In genomic region chr1:29123871-29124365, GRCh38 we compare ENCODE assay signal across 9 cellular contexts. TPM values are rescaled to one million over a fixed set of nuclear protein-coding genes. Genes with fewer than 3 reads are reported as not detected.
DNase-seq lines count a peak whose midpoint lies in the region; ATAC-seq and TF ChIP-seq lines count a peak whose summit lies in the region.
"Had no signal": no experiment of that assay in that cellular context is flagged by ENCODE, and none has a peak within 500 bp of the region (broad histone marks: within the 10 kb centered on the region; RNA-seq: fewer than 3 reads in every experiment).

TSS of gene TMEM200B (minus strand) at chr1:29123903. CDS start at chr1:29121828, 2,075 bp downstream.

- H3F3A ChIP-seq in OCI-LY1 (ENCODE audit: insufficient read depth, low read length): no peaks in the 10 kb centered on the region

- peaks cover 33% of the 10 kb centered on the region for H3K4me1 ChIP-seq in CD4-positive, CD25-positive, alpha-beta regulatory T cell (ENCODE audit: control insufficient read depth, insufficient read depth, low read length, poor library complexity, severe bottlenecking)
- peaks cover 13% of the 10 kb centered on the region for H3K4me1 ChIP-seq in OCI-LY1 (ENCODE audit: insufficient read depth, low read length, severe bottlenecking)
- peaks cover 6 to 11% of the 10 kb centered on the region in 2 donors for H3K4me1 ChIP-seq in naive thymus-derived CD4-positive, alpha-beta T cell (ENCODE audit: control insufficient read depth in 2 of 2, insufficient read depth in 2 of 2, low read length in 2 of 2)

- H3K27me3 Mint-ChIP-seq in CD4-positive, CD25-positive, alpha-beta regulatory T cell: peaks cover 51% of the 10 kb centered on the region
- peaks cover 12 to 25% of the 10 kb centered on the region in 2 donors for H3K27me3 Mint-ChIP-seq in effector memory CD8-positive, alpha-beta T cell
- H3K27me3 Mint-ChIP-seq in naive thymus-derived CD4-positive, alpha-beta T cell: peaks cover 9 to 41% (median 13%) of the 10 kb centered on the region in 5 donors

- H3K9me3 ChIP-seq in CD4-positive, CD25-positive, alpha-beta regulatory T cell (ENCODE audit: control insufficient read depth in 2 of 2, low read length in 2 of 2): no peaks in the 10 kb centered on the region
- H3K9me3 ChIP-seq in OCI-LY1 (ENCODE audit: low read length): no peaks in the 10 kb centered on the region
- H3K9me3 ChIP-seq in naive thymus-derived CD4-positive, alpha-beta T cell (ENCODE audit: control insufficient read depth in 2 of 3, low read length in 3 of 3): no peaks in the 10 kb centered on the region
- H3K9me3 ChIP-seq: neutrophil had no signal

- peaks cover 0 to 2% (median 0%) of the 10 kb centered on the region in 7 donors for H3K9me3 Mint-ChIP-seq in CD4-positive, CD25-positive, alpha-beta regulatory T cell
- H3K9me3 Mint-ChIP-seq in effector memory CD8-positive, alpha-beta T cell: no peaks in the 10 kb centered on the region
- H3K9me3 Mint-ChIP-seq in naive thymus-derived CD4-positive, alpha-beta T cell: peaks cover 0 to 4% (median 0%) of the 10 kb centered on the region in 11 donors

- H4K20me1 ChIP-seq in OCI-LY1 (ENCODE audit: insufficient read depth, low read length): no peaks in the 10 kb centered on the region

- peak within 1 kb of the TSS; percentile 43 for H3K9ac ChIP-seq in OCI-LY1 (ENCODE audit: low read length)

- H3K27ac Mint-ChIP-seq in CD4-positive, CD25-positive, alpha-beta regulatory T cell: no peak within 1 kb of the TSS
- H3K27ac Mint-ChIP-seq in effector memory CD8-positive, alpha-beta T cell: no peak within 1 kb of the TSS
- peak within 1 kb of the TSS in 1 of 9 donors; percentile 25 for H3K27ac Mint-ChIP-seq in naive thymus-derived CD4-positive, alpha-beta T cell

- H3K27me3 ChIP-seq in CD4-positive, CD25-positive, alpha-beta regulatory T cell (ENCODE audit: control insufficient read depth, insufficient read depth, low read length): no peaks in the 10 kb centered on the region
- H3K27me3 ChIP-seq in OCI-LY1 (ENCODE audit: insufficient read depth, low read length): peaks cover 7% of the 10 kb centered on the region
- H3K27me3 ChIP-seq in naive thymus-derived CD4-positive, alpha-beta T cell (ENCODE audit: control insufficient read depth in 2 of 2, insufficient read depth in 2 of 2, low read length in 2 of 2): peaks cover 0 to 12% of the 10 kb centered on the region in 2 donors

- H3K27ac ChIP-seq in CD4-positive, CD25-positive, alpha-beta regulatory T cell (ENCODE audit: insufficient read depth, low read length, poor library complexity, severe bottlenecking): no peak within 1 kb of the TSS
- no peak within 1 kb of the TSS for H3K27ac ChIP-seq in OCI-LY1 (ENCODE audit: low read depth, low read length, poor library complexity, severe bottlenecking)
- no peak within 1 kb of the TSS for H3K27ac ChIP-seq in naive thymus-derived CD4-positive, alpha-beta T cell (ENCODE audit: low read depth, low read length)
- H3K27ac ChIP-seq: neutrophil had no signal

- TF ChIP-seq CTCF in OCI-LY1 (IDR thresholded peaks at IDR 0.05; ENCODE audit: low read length): no peak

- intact Hi-C loops in naive thymus-derived CD4-positive, alpha-beta T cell (cut with micrococcal nuclease): loop anchor here in 1 of 2 donors (5.0 kb wide), 1 partner anchor 58 kb away; the partner anchor contains the start of gene SRSF4

- H3K4me3 Mint-ChIP-seq in CD4-positive, CD25-positive, alpha-beta regulatory T cell: peak within 1 kb of the TSS; percentile 69 to 84 (median 76)
- H3K4me3 Mint-ChIP-seq in effector memory CD8-positive, alpha-beta T cell: peak within 1 kb of the TSS; percentile 80 to 81
- peak within 1 kb of the TSS; percentile 71 to 84 (median 76) for H3K4me3 Mint-ChIP-seq in naive thymus-derived CD4-positive, alpha-beta T cell

- no peak within 1 kb of the TSS for H3K4me3 ChIP-seq in CD4-positive, CD25-positive, alpha-beta regulatory T cell (ENCODE audit: low read depth, low read length)
- peak within 1 kb of the TSS; percentile 63 for H3K4me3 ChIP-seq in OCI-LY1 (ENCODE audit: low read depth, low read length, poor library complexity, severe bottlenecking)
- peak within 1 kb of the TSS; percentile 48 for H3K4me3 ChIP-seq in naive thymus-derived CD4-positive, alpha-beta T cell (ENCODE audit: low read length)

- CTCF ChIA-PET in naive thymus-derived CD4-positive, alpha-beta T cell (lab: Charles Lee): interaction anchor here (0.5 to 0.7 kb wide), 3 partner anchors 23 to 92 kb away, joined by 3 read pairs; no protein-coding TSS in a partner anchor

- no peak for DNase-seq in CD4-positive, CD25-positive, alpha-beta regulatory T cell
- DNase-seq in effector memory CD8-positive, alpha-beta T cell: peak in 1 of 3 experiments; percentile 12
- peak in 3 of 9 donors; percentile 12 to 29 (median 17) for DNase-seq in naive thymus-derived CD4-positive, alpha-beta T cell
- DNase-seq in activated effector memory CD4-positive, alpha-beta T cell treated with anti-CD3 and anti-CD28 coated beads, Interleukin-2, amount 50 U/mL, for 16 hours: no peak
- DNase-seq in NCI-H1048 (lab: John Stamatoyannopoulos, UW) (no peak), NCI-H1436 (lab: John Stamatoyannopoulos, UW) (no peak), NOMO-1 (lab: John Stamatoyannopoulos, UW; ENCODE audit: unreplicated experiment in 2 of 2) (no peak)

- H3K4me1 Mint-ChIP-seq in CD4-positive, CD25-positive, alpha-beta regulatory T cell: peaks cover 0 to 22% (median 4%) of the 10 kb centered on the region in 4 donors
- peaks cover 12 to 14% of the 10 kb centered on the region in 2 donors for H3K4me1 Mint-ChIP-seq in effector memory CD8-positive, alpha-beta T cell (ENCODE audit: low read depth in 2 of 2)
- H3K4me1 Mint-ChIP-seq in naive thymus-derived CD4-positive, alpha-beta T cell: peaks cover 3 to 14% (median 9%) of the 10 kb centered on the region in 7 donors

- no peaks in the 10 kb centered on the region for H3K9me2 ChIP-seq in OCI-LY1 (ENCODE audit: low read depth, low read length)

- H3K36me3 ChIP-seq in CD4-positive, CD25-positive, alpha-beta regulatory T cell (ENCODE audit: control insufficient read depth, insufficient read depth, low read length): peaks cover 8% of the 10 kb centered on the region
- H3K36me3 ChIP-seq in OCI-LY1 (ENCODE audit: insufficient read depth, low read length): peaks cover 3% of the 10 kb centered on the region; the same call in 1 of the 2 replicates
- peaks cover 0 to 2% (median 0%) of the 10 kb centered on the region in 3 experiments for H3K36me3 ChIP-seq in naive thymus-derived CD4-positive, alpha-beta T cell (ENCODE audit: control insufficient read depth in 2 of 3, insufficient read depth in 3 of 3, low read length in 3 of 3)

- H3K79me2 ChIP-seq in OCI-LY1 (ENCODE audit: insufficient read depth, low read length): no peaks in the 10 kb centered on the region

- no peak for ATAC-seq in CD4-positive, CD25-positive, alpha-beta regulatory T cell (ENCODE audit: low read depth in 2 of 2)
- ATAC-seq in effector memory CD8-positive, alpha-beta T cell (replicated peaks): peak; percentile 4
- ATAC-seq in naive thymus-derived CD4-positive, alpha-beta T cell: no peak

- H3K36me3 Mint-ChIP-seq in CD4-positive, CD25-positive, alpha-beta regulatory T cell: peaks cover 5% of the 10 kb centered on the region
- H3K36me3 Mint-ChIP-seq in effector memory CD8-positive, alpha-beta T cell (ENCODE audit: insufficient read depth): peaks cover 17% of the 10 kb centered on the region
- peaks cover 0 to 3% (median 0%) of the 10 kb centered on the region in 5 donors for H3K36me3 Mint-ChIP-seq in naive thymus-derived CD4-positive, alpha-beta T cell

- H3K4me2 ChIP-seq in OCI-LY1 (ENCODE audit: low read length): peak within 1 kb of the TSS; percentile 96

- POLR2A ChIA-PET in naive thymus-derived CD4-positive, alpha-beta T cell (lab: Charles Lee): interaction anchor here (0.7 to 1.1 kb wide), 2 partner anchors 56 to 58 kb away, joined by 3 to 4 read pairs; no protein-coding TSS in a partner anchor

- H2AFZ ChIP-seq in OCI-LY1 (ENCODE audit: low read length): no peak within 1 kb of the TSS

RNA-seq across cellular contexts. Expression of gene TMEM200B, which starts in this region (rescaled TPM):
- total RNA-seq in CD4-positive, CD25-positive, alpha-beta regulatory T cell: not detected
- polyA plus RNA-seq in CD4-positive, CD25-positive, alpha-beta regulatory T cell: under 1 TPM in 1 of 4 donors, not detected in 3; 0.27 TPM
- not detected for total RNA-seq in naive thymus-derived CD4-positive, alpha-beta T cell
- polyA plus RNA-seq in naive thymus-derived CD4-positive, alpha-beta T cell: not detected
